Comparison of ENCODE assay signal across 4 cellular contexts in the genomic region with DNA sequence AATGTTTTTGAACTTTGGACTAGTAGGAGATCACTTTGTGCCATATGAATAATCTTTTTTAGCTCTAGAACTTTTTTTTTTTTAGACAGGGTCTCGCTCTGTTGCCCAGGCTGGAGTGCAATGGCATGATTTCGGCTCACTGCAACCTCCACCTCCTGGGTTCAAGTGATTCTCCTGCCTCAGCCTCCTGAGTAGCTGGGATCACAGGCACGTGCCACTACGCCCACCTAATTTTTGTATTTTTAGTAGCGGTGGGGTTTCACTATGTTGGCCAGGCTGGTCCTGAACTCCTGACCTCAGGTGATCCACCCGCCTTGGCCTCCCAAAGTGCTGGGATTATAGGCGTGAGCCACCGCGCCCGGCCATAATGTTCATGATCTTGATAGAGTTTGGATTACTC. TPM values are rescaled to one million over a fixed set of nuclear protein-coding genes. Genes with fewer than 3 reads are reported as not detected.
DNase-seq lines count a peak whose midpoint lies in the region; ATAC-seq and TF ChIP-seq lines count a peak whose summit lies in the region.
"Not testable (repeated sequence)": the region's sequence is repeated elsewhere in the genome, so short reads cannot be mapped to it uniquely, and the experiment has no call there.

No MANE protein-coding gene starts in this region.

- POLR2A ChIA-PET in Caco-2 (lab: Charles Lee); HEK293 (lab: Yijun Ruan, JAX): not testable (repeated sequence)

- not testable (repeated sequence) for ATAC-seq in activated T-helper 17 cell treated with anti-CD3 and anti-CD28 coated beads, Interleukin-2, amount 50 U/mL, for 72 hours (replicated peaks); natural killer cell

- not testable (repeated sequence) for H3K36me3 ChIP-seq in Caco-2 (ENCODE audit: control insufficient read depth, insufficient read depth, low read length)
- H3K36me3 ChIP-seq in HEK293 (ENCODE audit: control insufficient read depth in 2 of 2, insufficient read depth in 1 of 2, low read length in 2 of 2), result peaks cover 16% of the 10 kb centered on the region in 2 experiments; a peak in 2 of 3 replicates

- not testable (repeated sequence) for H3K9me3 ChIP-seq in Caco-2; HEK293 (ENCODE audit: control insufficient read depth, insufficient read depth, low read depth, low read length)

- DNase-seq in Caco-2, natural killer cell: not testable (repeated sequence)

- H3K27me3 Mint-ChIP-seq in Caco-2 (ENCODE audit: insufficient read depth, unreplicated experiment); activated T-helper 17 cell treated with anti-CD3 and anti-CD28 coated beads, Interleukin-2, amount 50 U/mL, for 72 hours; natural killer cell (ENCODE audit: low read depth in 2 of 2): not testable (repeated sequence)

- H3K4me1 ChIP-seq in Caco-2; HEK293 (ENCODE audit: control insufficient read depth, insufficient read depth, low read length): not testable (repeated sequence)

- TF ChIP-seq CTCF in Caco-2 (IDR thresholded peaks at IDR 0.05; ENCODE audit: insufficient read depth in 1 of 2, low read depth in 1 of 2, low read length in 1 of 2, severe bottlenecking in 1 of 2, unreplicated experiment in 1 of 2); HEK293 (tag by site-specific recombination; IDR thresholded peaks at IDR 0.05); natural killer cell (IDR thresholded peaks at IDR 0.05): not testable (repeated sequence)

- intact Hi-C loops in Caco-2 (cut with micrococcal nuclease; ENCODE audit: unreplicated experiment), result loop anchor here (5.0 kb wide), 1 partner anchor 143 kb away; no protein-coding TSS in a partner anchor
- intact Hi-C loops in natural killer cell (cut with micrococcal nuclease), result not testable (repeated sequence)

- H3K4me3 ChIP-seq in Caco-2 (ENCODE audit: low read depth, low read length); HEK293 (ENCODE audit: low read depth, low read length): not testable (repeated sequence)

- not testable (repeated sequence) for H3K27me3 ChIP-seq in Caco-2 (replicated peaks; ENCODE audit: control insufficient read depth, insufficient read depth, low read length)

- H3K4me1 Mint-ChIP-seq in Caco-2 (ENCODE audit: low read depth, unreplicated experiment) (peaks cover 12% of the 10 kb centered on the region), natural killer cell (peaks cover 15 to 17% of the 10 kb centered on the region in 2 donors)
- H3K4me1 Mint-ChIP-seq in activated T-helper 17 cell treated with anti-CD3 and anti-CD28 coated beads, Interleukin-2, amount 50 U/mL, for 72 hours, result not testable (repeated sequence)

- not testable (repeated sequence) for BruUV-seq in Caco-2 (replicated peaks; lab: Mats Ljungman, UMichigan)

- peak overlapping the region; percentile 98 for H3K27ac Mint-ChIP-seq in Caco-2 (ENCODE audit: unreplicated experiment)
- not testable (repeated sequence) for H3K27ac Mint-ChIP-seq in activated T-helper 17 cell treated with anti-CD3 and anti-CD28 coated beads, Interleukin-2, amount 50 U/mL, for 72 hours; natural killer cell

- not testable (repeated sequence) for H3K27ac ChIP-seq in HEK293 (ENCODE audit: extremely low read depth, low read depth, low read length)

- peak overlapping the region; percentile 95 for H3K4me3 Mint-ChIP-seq in Caco-2 (ENCODE audit: unreplicated experiment)
- H3K4me3 Mint-ChIP-seq in activated T-helper 17 cell treated with anti-CD3 and anti-CD28 coated beads, Interleukin-2, amount 50 U/mL, for 72 hours, result peak overlapping the region; percentile 96
- H3K4me3 Mint-ChIP-seq in natural killer cell, result peak overlapping the region; percentile 5

- CTCF ChIA-PET in Caco-2 (lab: Charles Lee), result interaction anchor here (2.5 kb wide), 1 partner anchor 194 kb away, joined by 13 read pairs; no protein-coding TSS in a partner anchor
- CTCF ChIA-PET in HEK293 (lab: Yijun Ruan, JAX), result interaction anchor here (0.6 kb wide), 1 partner anchor 521 kb away, joined by 5 read pairs; no protein-coding TSS in a partner anchor

- H3K36me3 Mint-ChIP-seq in Caco-2 (ENCODE audit: insufficient read depth, unreplicated experiment), result peaks cover 31% of the 10 kb centered on the region
- peaks cover 57% of the 10 kb centered on the region for H3K36me3 Mint-ChIP-seq in activated T-helper 17 cell treated with anti-CD3 and anti-CD28 coated beads, Interleukin-2, amount 50 U/mL, for 72 hours (ENCODE audit: low read depth)
- H3K36me3 Mint-ChIP-seq in natural killer cell, result peaks cover 11% of the 10 kb centered on the region

- not testable (repeated sequence) for H3K9me3 Mint-ChIP-seq in Caco-2 (ENCODE audit: unreplicated experiment); activated T-helper 17 cell treated with anti-CD3 and anti-CD28 coated beads, Interleukin-2, amount 50 U/mL, for 72 hours; natural killer cell

TF ChIP-seq in HEK293, 187 proteins besides CTCF, POLR2A, EP300 and RAD21:
- TF ChIP-seq ZNF121 (tag by site-specific recombination; IDR thresholded peaks at IDR 0.05), result peak; percentile 51; the same call in 1 of the 2 replicates

RNA-seq across cellular contexts. Expression of a gene that starts 2.2 kb away (rescaled TPM):
- 111 and 118 TPM in 2 replicates for total RNA-seq in Caco-2 (2022)
- total RNA-seq in activated T-helper 17 cell treated with anti-CD3 and anti-CD28 coated beads, Interleukin-2, amount 50 U/mL, for 72 hours, result 100 to 1,000 TPM in 1 of 2 donors, 10 to 100 TPM in 1; 71.5 to 109 TPM
- 10 to 100 TPM; 41.1 to 53.4 (median 47.5) TPM for total RNA-seq in natural killer cell

RNA-seq across cellular contexts. Expression of a gene that starts 31.8 kb away (rescaled TPM):
- total RNA-seq in Caco-2 (2022) (9.7 and 10.8 TPM in 2 replicates), natural killer cell (10 to 100 TPM; 39.8 to 57.5 (median 52.1) TPM)
- 10 to 100 TPM; 25.6 to 35.6 TPM for total RNA-seq in activated T-helper 17 cell treated with anti-CD3 and anti-CD28 coated beads, Interleukin-2, amount 50 U/mL, for 72 hours

Comparison
In these comparisons a context has a peak if more than half of its experiments do, and no peak if none do; other contexts are left out.
1. H3K4me3 Mint-ChIP-seq: peak in every context shown above with its lines; median percentile 96 in activated T-helper 17 cell treated with anti-CD3 and anti-CD28 coated beads, Interleukin-2, amount 50 U/mL, for 72 hours; 95 in Caco-2; 5 in natural killer cell.